ENCODE assay signal across 24 cellular contexts in genomic region chr14:82122678-82123077, GRCh38.
DNase-seq lines count a peak whose midpoint lies in the region; ATAC-seq and TF ChIP-seq lines count a peak whose summit lies in the region.
"Had no signal": no experiment of that assay in that cellular context is flagged by ENCODE, and none has a peak within 500 bp of the region (broad histone marks: within the 10 kb centered on the region; RNA-seq: fewer than 3 reads in every experiment).

No MANE protein-coding gene starts in this region.

- peak overlapping the region; percentile 39 for H3K27ac Mint-ChIP-seq in glutamatergic neuron (ENCODE audit: unreplicated experiment)
- H3K27ac Mint-ChIP-seq: CD14-positive monocyte; CD4-positive, alpha-beta memory T cell; CD4-positive, CD25-positive, alpha-beta regulatory T cell; CD8-positive, alpha-beta memory T cell had no signal

- peaks cover 20% of the 10 kb centered on the region for H3K4me1 Mint-ChIP-seq in glutamatergic neuron (ENCODE audit: low read depth, unreplicated experiment)
- H3K4me1 Mint-ChIP-seq: CD14-positive monocyte; CD4-positive, alpha-beta memory T cell; CD4-positive, CD25-positive, alpha-beta regulatory T cell; CD8-positive, alpha-beta memory T cell had no signal

- TF ChIP-seq CTCF in glutamatergic neuron (IDR thresholded peaks at IDR 0.05; ENCODE audit: partially characterized antibody, unreplicated experiment): no peak

- H3K36me3 Mint-ChIP-seq in glutamatergic neuron (ENCODE audit: unreplicated experiment): no peaks in the 10 kb centered on the region
- H3K36me3 Mint-ChIP-seq: CD14-positive monocyte; CD4-positive, alpha-beta memory T cell; CD4-positive, CD25-positive, alpha-beta regulatory T cell; CD8-positive, alpha-beta memory T cell had no signal

- intact Hi-C loops in sciatic nerve (cut with DNase I): loop anchor here (1.0 kb wide), 1 partner anchor 20 kb away; no protein-coding TSS in a partner anchor

- H3K9me3 Mint-ChIP-seq in glutamatergic neuron (ENCODE audit: unreplicated experiment): peaks cover 5% of the 10 kb centered on the region

- peaks cover 5% of the 10 kb centered on the region for H3K27me3 Mint-ChIP-seq in glutamatergic neuron (ENCODE audit: unreplicated experiment)
- H3K27me3 Mint-ChIP-seq: CD4-positive, alpha-beta memory T cell; CD4-positive, CD25-positive, alpha-beta regulatory T cell; CD8-positive, alpha-beta memory T cell had no signal

- no peak for ATAC-seq in sciatic nerve
- ATAC-seq: GM12878 had no signal

- peak overlapping the region; percentile 52 for H3K4me3 Mint-ChIP-seq in glutamatergic neuron (ENCODE audit: unreplicated experiment)
- H3K4me3 Mint-ChIP-seq: CD14-positive monocyte; CD4-positive, alpha-beta memory T cell; CD4-positive, CD25-positive, alpha-beta regulatory T cell; CD8-positive, alpha-beta memory T cell had no signal

- DNase-seq in NCI-H2171 (lab: John Stamatoyannopoulos, UW) (peak; percentile 23), NCI-H2171 treated with DMSO at 0.1 percent for 48 hours (lab: John Stamatoyannopoulos, UW) (peak; percentile 62), glutamatergic neuron (no peak), putamen (ENCODE audit: low spot score) (peak; percentile 61), KG1 (lab: John Stamatoyannopoulos, UW) (no peak), sciatic nerve (ENCODE audit: low spot score) (no peak)
- DNase-seq in stimulated activated naive CD4-positive, alpha-beta T cell treated with Interleukin-2 at 50 U/mL for 16 hours (lab: John Stamatoyannopoulos, UW): no peak
- DNase-seq: 8988T; ACHN; BE2C; C1 segment of cervical spinal cord; CD4-positive, alpha-beta memory T cell; CD4-positive, CD25-positive, alpha-beta regulatory T cell; CD8-positive, alpha-beta memory T cell; COR-L47; DMS 273 treated with DMSO at 0.1 percent for 48 hours; DMS153; DMS53; DMS79; DND-41; EL; GDM1 had no signal

Comparison
In these comparisons a context has a peak if more than half of its experiments do, and no peak if none do; other contexts are left out.
1. DNase-seq: peak in NCI-H2171 (single experiment), NCI-H2171 treated with DMSO at 0.1 percent for 48 hours (single experiment) and putamen (single experiment); none in glutamatergic neuron (single experiment), KG1 (single experiment), sciatic nerve (single experiment) and stimulated activated naive CD4-positive, alpha-beta T cell treated with Interleukin-2 at 50 U/mL for 16 hours (single experiment).